In the genomic region with DNA sequence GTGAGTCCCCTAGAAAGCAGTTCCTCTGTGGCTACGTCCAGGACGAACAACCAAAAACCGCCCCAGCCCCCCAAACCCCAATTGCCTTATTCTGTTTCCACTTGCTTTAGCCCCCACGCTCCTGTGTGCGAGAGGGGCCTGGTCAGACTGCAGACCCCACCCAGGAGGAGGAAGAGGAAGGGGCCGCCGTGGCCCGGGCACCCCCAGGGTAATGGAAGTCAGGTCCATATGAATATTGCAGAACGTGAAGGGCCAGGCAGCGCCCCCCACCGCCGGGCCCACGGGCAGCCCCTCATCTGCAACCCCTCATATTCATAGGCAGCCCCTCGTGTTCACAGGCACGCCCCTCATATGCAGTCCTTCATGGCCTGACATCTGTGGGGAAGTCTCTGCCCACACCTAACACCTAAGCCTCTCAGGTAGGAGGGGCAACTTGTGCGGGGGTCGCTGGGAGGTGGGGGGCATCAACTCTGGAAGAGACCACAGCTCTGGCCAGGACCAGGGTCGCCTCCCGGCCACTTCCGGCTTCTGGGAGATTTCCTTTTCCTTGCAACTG, we compare ENCODE assay signal across 1 cellular context.
TF ChIP-seq lines count a peak whose summit lies in the region.

No MANE protein-coding gene starts in this region.

TF ChIP-seq in H1, 55 proteins besides CTCF, POLR2A, EP300 and RAD21 (continued from another document):
- TF ChIP-seq TCF12 (IDR thresholded peaks at IDR 0.05; ENCODE audit: low read depth, low read length), result no peak
- TF ChIP-seq CBX8 (IDR thresholded peaks at IDR 0.05; ENCODE audit: borderline replicate concordance, low read depth, low read length), result no peak
- no peak for TF ChIP-seq SIRT6 (IDR thresholded peaks at IDR 0.05; ENCODE audit: low read length)
- peak; percentile 4 for TF ChIP-seq KDM4A (IDR thresholded peaks at IDR 0.05; ENCODE audit: low read depth, low read length, severe bottlenecking)
